17 cellular contexts compared by ENCODE assay signal in genomic region chr13:50243926-50244325, GRCh38.
DNase-seq lines count a peak whose midpoint lies in the region; ATAC-seq, FAIRE-seq and TF ChIP-seq lines count a peak whose summit lies in the region.
"Had no signal": no experiment of that assay in that cellular context is flagged by ENCODE, and none has a peak within 500 bp of the region (broad histone marks: within the 10 kb centered on the region; RNA-seq: fewer than 3 reads in every experiment).

No MANE protein-coding gene starts in this region.

- H3K27ac ChIP-seq in HepG2 (ENCODE audit: extremely low read length, insufficient read depth, low read length) = peak overlapping the region; percentile 98
- H3K27ac ChIP-seq in right lobe of liver = no peak overlapping the region
- 0 out of 2 replicates have a peak overlapping the region, but pooled peaks have one; percentile 50 for H3K27ac ChIP-seq in SJSA1
- H3K27ac ChIP-seq in hepatocyte = peak overlapping the region; percentile 87
- H3K27ac ChIP-seq: HL-60 had no signal

- no peak for DNase-seq in HepG2 (ENCODE audit: low spot score)
- no peak for DNase-seq in right lobe of liver
- no peak for DNase-seq in SJSA1 (ENCODE audit: low read depth in 1 of 2, low spot score in 2 of 2)
- DNase-seq in hepatocyte (ENCODE audit: low spot score) = no peak
- DNase-seq in NCI-H82 treated with DMSO at 0.1 percent for 48 hours (lab: John Stamatoyannopoulos, UW; ENCODE audit: unreplicated experiment) = no peak
- DNase-seq in NOMO-1 treated with DMSO at 0.1 percent for 48 hours (lab: John Stamatoyannopoulos, UW; ENCODE audit: unreplicated experiment) = no peak
- DNase-seq in GOT3 (lab: John Stamatoyannopoulos, UW) = no peak
- DNase-seq: 8988T, KBM-7, NCI-H1048, NCI-H1436 treated with DMSO at 0.1 percent for 48 hours, NCI-H2029 treated with DMSO at 0.1 percent for 48 hours, NCI-H2171 treated with DMSO at 0.1 percent for 48 hours, NCI-H748 treated with DMSO at 0.1 percent for 48 hours had no signal

- peak; percentile 12 for FAIRE-seq in HepG2 (lab: Jason Lieb, UNC)

- H3K9me2 ChIP-seq in hepatocyte (replicated peaks; ENCODE audit: insufficient read depth) = no peaks in the 10 kb centered on the region

- POLR2A ChIA-PET in HepG2 (lab: Yijun Ruan, JAX) = interaction anchor here (1.4 to 2.2 kb wide), 2 partner anchors 119 to 247 kb away, joined by 8 to 23 read pairs; partner anchors contain the start of gene TRIM13

- no peak for TF ChIP-seq CTCF in HepG2 (CRISPR knock-in tag; IDR thresholded peaks at IDR 0.05)
- no peak for TF ChIP-seq CTCF in right lobe of liver (IDR thresholded peaks at IDR 0.05)
- TF ChIP-seq CTCF in hepatocyte (IDR thresholded peaks at IDR 0.05; ENCODE audit: poor library complexity) = no peak

- peak overlapping the region in 1 of 3 experiments; percentile 42; a peak in 1 of 6 replicates for H3K4me3 ChIP-seq in HepG2 (replicated peaks in 1 of 3; ENCODE audit: insufficient read depth in 1 of 3, low read depth in 2 of 3, low read length in 3 of 3)
- H3K4me3 ChIP-seq in right lobe of liver = no peak overlapping the region
- no peak overlapping the region for H3K4me3 ChIP-seq in SJSA1
- H3K4me3 ChIP-seq in hepatocyte = no peak overlapping the region

- H3K36me3 ChIP-seq in HepG2 (replicated peaks in 1 of 2; ENCODE audit: control insufficient read depth in 1 of 2, insufficient read depth in 2 of 2, low read length in 2 of 2) (no peaks in the 10 kb centered on the region), right lobe of liver (no peaks in the 10 kb centered on the region), SJSA1 (no peaks in the 10 kb centered on the region), hepatocyte (replicated peaks; ENCODE audit: insufficient read depth, low read depth) (no peaks in the 10 kb centered on the region)

- peaks cover 55% of the 10 kb centered on the region for H3K79me2 ChIP-seq in HepG2 (ENCODE audit: insufficient read depth, low read length)
- H3K79me2 ChIP-seq in hepatocyte = no peaks in the 10 kb centered on the region

- no peak for TF ChIP-seq RAD21 in HepG2 (CRISPR knock-in tag; IDR thresholded peaks at IDR 0.05)

- H4K20me1 ChIP-seq in HepG2 (ENCODE audit: insufficient read depth, low read length) = no peaks in the 10 kb centered on the region
- no peaks in the 10 kb centered on the region for H4K20me1 ChIP-seq in hepatocyte (ENCODE audit: insufficient read depth, poor library complexity, severe bottlenecking)

- peak overlapping the region; percentile 79 for H3K4me2 ChIP-seq in HepG2 (ENCODE audit: low read depth, low read length)
- H3K4me2 ChIP-seq in hepatocyte = no peak overlapping the region

- TF ChIP-seq POLR2A in HepG2 (IDR thresholded peaks at IDR 0.05; ENCODE audit: insufficient read depth in 1 of 2, low read depth in 2 of 2, low read length in 2 of 2) (no peak), right lobe of liver (IDR thresholded peaks at IDR 0.05) (no peak)

- intact Hi-C loops in HepG2 (cut with micrococcal nuclease; ENCODE audit: unreplicated experiment) (loop anchor here (2.0 to 10.0 kb wide), 4 partner anchors 57 to 249 kb away; partner anchors contain the start of gene TRIM13), right lobe of liver (cut with DNase I) (no loop called here)

- 90% methylated on average over 2 of the region's 2 CpGs for WGBS in HepG2 (ENCODE audit: low lambda C conversion rate)
- WGBS in right lobe of liver (ENCODE audit: insufficient coverage, low coverage, low lambda C conversion rate, missing lambda C conversion rate) = 96% methylated on average over 2 of the region's 2 CpGs
- WGBS in hepatocyte (ENCODE audit: low lambda C conversion rate, missing lambda C conversion rate) = 87% methylated on average over 2 of the region's 2 CpGs

- H3K4me1 ChIP-seq in HepG2 (ENCODE audit: insufficient read depth, low read length) (peaks cover 90% of the 10 kb centered on the region), right lobe of liver (peaks cover 0 to 12% (median 4%) of the 10 kb centered on the region in 4 donors), SJSA1 (replicated peaks) (peaks cover 28% of the 10 kb centered on the region), hepatocyte (ENCODE audit: insufficient read depth) (peaks cover 21% of the 10 kb centered on the region)

- ATAC-seq in HepG2 = no peak
- ATAC-seq in right lobe of liver = no peak
- ATAC-seq in HG03139 (IDR thresholded peaks at IDR 0.05; ENCODE audit: unreplicated experiment) = no peak
- ATAC-seq: Right ventricle myocardium inferior had no signal

- in situ Hi-C loops in HepG2 (cut with HindIII; ENCODE audit: extremely low pct_ligation_motif_present, low pct_unique_long_range_greater_than_20kb) = no loop called here

- no peak for TF ChIP-seq EP300 in HepG2 (IDR thresholded peaks at IDR 0.05; ENCODE audit: low read depth in 2 of 2, low read length in 2 of 2)
- TF ChIP-seq EP300 in HepG2 (CRISPR knock-in tag; IDR thresholded peaks at IDR 0.05; ENCODE audit: borderline replicate concordance) = no peak

- CTCF ChIA-PET in HepG2 (lab: Yijun Ruan, JAX; ENCODE audit: low intra/inter-chr PET ratio, low total read pairs) = no interaction called here

- H3K9ac ChIP-seq in HepG2 (ENCODE audit: insufficient read depth, low read depth, low read length) = peak overlapping the region; percentile 77

- no TSS peak for BruUV-seq in HepG2 (replicated peaks; lab: Mats Ljungman, UMichigan)

- no peak overlapping the region for H2AFZ ChIP-seq in HepG2 (ENCODE audit: low read length)
- no peak overlapping the region for H2AFZ ChIP-seq in hepatocyte

- H3K9me3 ChIP-seq in HepG2 (ENCODE audit: low read length) (no peaks in the 10 kb centered on the region), right lobe of liver (no peaks in the 10 kb centered on the region), SJSA1 (replicated peaks) (no peaks in the 10 kb centered on the region), hepatocyte (ENCODE audit: low read depth) (no peaks in the 10 kb centered on the region)

- H3K27me3 ChIP-seq in HepG2 (ENCODE audit: control insufficient read depth in 1 of 2, insufficient read depth in 2 of 2, low read length in 2 of 2) (no peaks in the 10 kb centered on the region), right lobe of liver (no peaks in the 10 kb centered on the region), SJSA1 (replicated peaks) (no peaks in the 10 kb centered on the region), hepatocyte (no peaks in the 10 kb centered on the region)

TF ChIP-seq in HepG2, 621 proteins besides CTCF, POLR2A, EP300 and RAD21:
- TF ChIP-seq ISX (CRISPR knock-in tag; conservative IDR thresholded peaks at IDR 0.05) (0 out of 2 replicates have a peak, but pooled peaks have one; percentile 36), NKX3-1 (CRISPR knock-in tag; IDR thresholded peaks at IDR 0.05) (no peak)
- TF ChIP-seq, protein P1, sequence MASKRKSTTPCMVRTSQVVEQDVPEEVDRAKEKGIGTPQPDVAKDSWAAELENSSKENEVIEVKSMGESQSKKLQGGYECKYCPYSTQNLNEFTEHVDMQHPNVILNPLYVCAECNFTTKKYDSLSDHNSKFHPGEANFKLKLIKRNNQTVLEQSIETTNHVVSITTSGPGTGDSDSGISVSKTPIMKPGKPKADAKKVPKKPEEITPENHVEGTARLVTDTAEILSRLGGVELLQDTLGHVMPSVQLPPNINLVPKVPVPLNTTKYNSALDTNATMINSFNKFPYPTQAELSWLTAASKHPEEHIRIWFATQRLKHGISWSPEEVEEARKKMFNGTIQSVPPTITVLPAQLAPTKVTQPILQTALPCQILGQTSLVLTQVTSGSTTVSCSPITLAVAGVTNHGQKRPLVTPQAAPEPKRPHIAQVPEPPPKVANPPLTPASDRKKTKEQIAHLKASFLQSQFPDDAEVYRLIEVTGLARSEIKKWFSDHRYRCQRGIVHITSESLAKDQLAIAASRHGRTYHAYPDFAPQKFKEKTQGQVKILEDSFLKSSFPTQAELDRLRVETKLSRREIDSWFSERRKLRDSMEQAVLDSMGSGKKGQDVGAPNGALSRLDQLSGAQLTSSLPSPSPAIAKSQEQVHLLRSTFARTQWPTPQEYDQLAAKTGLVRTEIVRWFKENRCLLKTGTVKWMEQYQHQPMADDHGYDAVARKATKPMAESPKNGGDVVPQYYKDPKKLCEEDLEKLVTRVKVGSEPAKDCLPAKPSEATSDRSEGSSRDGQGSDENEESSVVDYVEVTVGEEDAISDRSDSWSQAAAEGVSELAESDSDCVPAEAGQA (IDR thresholded peaks at IDR 0.05; ENCODE audit: low read depth) = no peak
- TF ChIP-seq, protein P1 (CRISPR knock-in tag; IDR thresholded peaks at IDR 0.05; ENCODE audit: borderline replicate concordance) = no peak

Comparison
In these comparisons a context has a peak if more than half of its experiments do, and no peak if none do; other contexts are left out.
1. H3K27ac ChIP-seq: peak in HepG2 (single experiment), SJSA1 (single experiment) and hepatocyte (single experiment); none in right lobe of liver (0 of 3).